In genomic region chr16:30986129-30986991, GRCh38 we compare ENCODE assay signal across 13 cellular contexts. TPM values are rescaled to one million over a fixed set of nuclear protein-coding genes. Genes with fewer than 3 reads are reported as not detected.
DNase-seq lines count a peak whose midpoint lies in the region; ATAC-seq and TF ChIP-seq lines count a peak whose summit lies in the region.
"Had no signal": no experiment of that assay in that cellular context is flagged by ENCODE, and none has a peak within 500 bp of the region (broad histone marks: within the 10 kb centered on the region; RNA-seq: fewer than 3 reads in every experiment).

No MANE protein-coding gene starts in this region.

- no peak overlapping the region for H3K23ac ChIP-seq in H9 (ENCODE audit: insufficient read length, low read depth, low read length)

- H2AK5ac ChIP-seq in H9 (ENCODE audit: insufficient read length, low read length): no peak overlapping the region

- H2AFZ ChIP-seq in H9 (ENCODE audit: low read length): no peak overlapping the region

- H3K4ac ChIP-seq in H9 (ENCODE audit: low read depth, low read length): no peak overlapping the region

- H3K14ac ChIP-seq in H9 (ENCODE audit: insufficient read depth, low read length): no peak overlapping the region

- H3K27me3 Mint-ChIP-seq in H9 (ENCODE audit: low read depth) (no peaks in the 10 kb centered on the region; the same call in 1 of the 2 replicates), neural crest cell (ENCODE audit: low read depth) (no peaks in the 10 kb centered on the region)
- H3K27me3 Mint-ChIP-seq: activated naive CD8-positive, alpha-beta T cell treated with anti-CD3 and anti-CD28 coated beads, Interleukin-2, amount 50 U/mL, for 24 hours; activated T-cell treated with anti-CD3 and anti-CD28 coated beads, Interleukin-2, amount 50 U/mL, for 24 hours; B cell had no signal

- no peaks in the 10 kb centered on the region for H3K79me2 ChIP-seq in H9 (ENCODE audit: insufficient read depth, low read length)

- H4K91ac ChIP-seq in H9 (ENCODE audit: insufficient read length, low read depth, low read length): no peak overlapping the region

- no CpG with 5 or more reads among the region's 29 CpGs for WGBS in H9 (ENCODE audit: extremely low coverage, insufficient read length, low lambda C conversion rate)

- H2BK20ac ChIP-seq in H9 (ENCODE audit: low read depth, low read length, poor library complexity, severe bottlenecking): no peak overlapping the region

- H3K4me2 ChIP-seq in H9 (ENCODE audit: insufficient read depth, insufficient read length, low read length): no peak overlapping the region

- no peaks in the 10 kb centered on the region for H4K20me1 ChIP-seq in H9 (ENCODE audit: control insufficient read depth, insufficient read depth, insufficient read length)

- no peak overlapping the region for H2BK15ac ChIP-seq in H9 (ENCODE audit: low read depth, low read length)

- H3K36me3 Mint-ChIP-seq in H9 (ENCODE audit: insufficient read depth in 1 of 3, low read depth in 3 of 3): peaks cover 10 to 30% (median 27%) of the 10 kb centered on the region in 3 experiments; a peak in 6 of 7 replicates
- peaks cover 5% of the 10 kb centered on the region for H3K36me3 Mint-ChIP-seq in neural crest cell (ENCODE audit: low read depth)

- no peak overlapping the region for H3K27ac ChIP-seq in H9 (ENCODE audit: insufficient read length, low read depth, low read length)
- H3K27ac ChIP-seq in coronary artery: peak overlapping the region in 1 of 2 donors; percentile 82
- H3K27ac ChIP-seq: epithelial cell of prostate had no signal

- H3K56ac ChIP-seq in H9 (ENCODE audit: insufficient read length, low read depth, low read length): no peak overlapping the region

- H3K9me3 Mint-ChIP-seq in H9 (no peaks in the 10 kb centered on the region), neural crest cell (no peaks in the 10 kb centered on the region)
- H3K9me3 Mint-ChIP-seq: activated naive CD8-positive, alpha-beta T cell treated with anti-CD3 and anti-CD28 coated beads, Interleukin-2, amount 50 U/mL, for 24 hours; activated T-cell treated with anti-CD3 and anti-CD28 coated beads, Interleukin-2, amount 50 U/mL, for 24 hours; T-helper 1 cell treated with Interleukin-12 subunit alpha and Interleukin-12 subunit beta and Interleukin-4 antibody, amounts not matched to agents 30 μg/mL and 1 μg/mL, for 36 hours had no signal

- no peaks in the 10 kb centered on the region for H3K79me1 ChIP-seq in H9 (ENCODE audit: insufficient read depth, low read depth, low read length, poor library complexity, severe bottlenecking)

- H2BK5ac ChIP-seq in H9 (ENCODE audit: insufficient read length, low read length): no peak overlapping the region

- H2BK12ac ChIP-seq in H9 (ENCODE audit: insufficient read length, low read depth, low read length): no peak overlapping the region

- H3K18ac ChIP-seq in H9 (ENCODE audit: insufficient read length, low read depth, low read length): no peak overlapping the region

- H3K4me1 ChIP-seq in H9 (ENCODE audit: insufficient read depth, low read length): no peaks in the 10 kb centered on the region

- H3K27ac Mint-ChIP-seq in H9: no peak overlapping the region; a peak in 1 of 7 replicates
- H3K27ac Mint-ChIP-seq in neural crest cell (ENCODE audit: unreplicated experiment): no peak overlapping the region
- H3K27ac Mint-ChIP-seq: activated naive CD8-positive, alpha-beta T cell treated with anti-CD3 and anti-CD28 coated beads, Interleukin-2, amount 50 U/mL, for 24 hours; T-helper 1 cell treated with Interleukin-12 subunit alpha and Interleukin-12 subunit beta and Interleukin-4 antibody, amounts not matched to agents 30 μg/mL and 1 μg/mL, for 36 hours had no signal

- DNase-seq in H9 (no peak), coronary artery (ENCODE audit: low spot score) (no peak), neural crest cell (ENCODE audit: low read depth, low spot score) (no peak), NCI-H345 treated with DMSO at 0.1 percent for 48 hours (lab: John Stamatoyannopoulos, UW; ENCODE audit: unreplicated experiment) (no peak), NOMO-1 treated with DMSO at 0.1 percent for 48 hours (lab: John Stamatoyannopoulos, UW; ENCODE audit: unreplicated experiment) (no peak)
- DNase-seq: activated naive CD8-positive, alpha-beta T cell treated with anti-CD3 and anti-CD28 coated beads, Interleukin-2, amount 50 U/mL, for 24 hours; activated T-cell treated with anti-CD3 and anti-CD28 coated beads, Interleukin-2, amount 50 U/mL, for 24 hours; hippocampal formation had no signal

- H3K4me1 Mint-ChIP-seq in H9: peaks cover 5 to 10% of the 10 kb centered on the region in 2 experiments
- no peaks in the 10 kb centered on the region for H3K4me1 Mint-ChIP-seq in neural crest cell
- H3K4me1 Mint-ChIP-seq: activated naive CD8-positive, alpha-beta T cell treated with anti-CD3 and anti-CD28 coated beads, Interleukin-2, amount 50 U/mL, for 24 hours; B cell had no signal

- H4K8ac ChIP-seq in H9 (replicated peaks; ENCODE audit: insufficient read length, low read depth, low read length): no peak overlapping the region

- no peak overlapping the region for H2BK120ac ChIP-seq in H9 (ENCODE audit: low read depth, low read length, poor library complexity, severe bottlenecking)

- H3K4me3 Mint-ChIP-seq in H9 (peak overlapping the region in 1 of 2 experiments; percentile 23; a peak in 1 of 5 replicates), neural crest cell (peak overlapping the region; percentile 69)
- H3K4me3 Mint-ChIP-seq: activated naive CD8-positive, alpha-beta T cell treated with anti-CD3 and anti-CD28 coated beads, Interleukin-2, amount 50 U/mL, for 24 hours; activated T-cell treated with anti-CD3 and anti-CD28 coated beads, Interleukin-2, amount 50 U/mL, for 24 hours; B cell had no signal

- no peak for ATAC-seq in esophagus mucosa
- ATAC-seq: activated naive CD8-positive, alpha-beta T cell treated with anti-CD3 and anti-CD28 coated beads, Interleukin-2, amount 50 U/mL, for 24 hours had no signal

- H3K9me3 ChIP-seq in H9 (ENCODE audit: control insufficient read depth, low read depth, low read length): no peaks in the 10 kb centered on the region
- H3K9me3 ChIP-seq: thyroid gland had no signal

- no peak overlapping the region for H4K5ac ChIP-seq in H9 (ENCODE audit: insufficient read length, low read depth, low read length)

- H3K23me2 ChIP-seq in H9 (ENCODE audit: insufficient read length, low read depth, low read length, poor library complexity, severe bottlenecking): no peaks in the 10 kb centered on the region

- H3K4me3 ChIP-seq in coronary artery: peak overlapping the region; percentile 75

- no peak overlapping the region for H3K9ac ChIP-seq in H9 (ENCODE audit: extremely low read depth, insufficient read length, low read length)

- TF ChIP-seq CTCF in H9 (conservative IDR thresholded peaks at IDR 0.05): peak; percentile 20; the same call in 1 of the 3 replicates
- TF ChIP-seq CTCF in coronary artery (IDR thresholded peaks at IDR 0.05): no peak
- TF ChIP-seq CTCF in neural crest cell (conservative IDR thresholded peaks at IDR 0.05): no peak

- no peak overlapping the region for H3T11ph ChIP-seq in H9 (ENCODE audit: low read length)

- no peaks in the 10 kb centered on the region for H3K27me3 ChIP-seq in H9 (ENCODE audit: insufficient read depth, low read length)
- H3K27me3 ChIP-seq: thyroid gland had no signal

RNA-seq across cellular contexts. Expression of gene HSD3B7, which starts 1.4 kb away (rescaled TPM):
- total RNA-seq in H9 (2021) (5.5 and 7.5 TPM in 2 replicates), neural crest cell (1.9 and 2.3 TPM in 2 replicates), esophagus mucosa (14.5 TPM)

RNA-seq across cellular contexts. Expression of gene STX1B, which starts 24.1 kb away (rescaled TPM):
- total RNA-seq in H9 (2021) (9.7 and 11.0 TPM in 2 replicates), neural crest cell (12.1 and 14.1 TPM in 2 replicates), esophagus mucosa (0.80 TPM)

RNA-seq across cellular contexts. Expression of gene SETD1A, which starts 28.8 kb away (rescaled TPM):
- total RNA-seq in H9 (2021) (36.9 and 37.0 TPM in 2 replicates), neural crest cell (33.4 and 35.2 TPM in 2 replicates), esophagus mucosa (8.2 TPM)

RNA-seq across cellular contexts. Expression of gene ORAI3, which starts 37.5 kb away (rescaled TPM):
- total RNA-seq in H9 (2021) (6.1 and 6.9 TPM in 2 replicates), neural crest cell (7.7 and 8.0 TPM in 2 replicates), esophagus mucosa (9.8 TPM)

RNA-seq across cellular contexts. Expression of gene STX4, which starts 47.0 kb away (rescaled TPM):
- total RNA-seq in H9 (2021): 31.1 and 32.3 TPM in 2 replicates
- total RNA-seq in neural crest cell: 21.9 and 26.0 TPM in 2 replicates
- 42.8 TPM for total RNA-seq in esophagus mucosa
